In the genomic region with DNA sequence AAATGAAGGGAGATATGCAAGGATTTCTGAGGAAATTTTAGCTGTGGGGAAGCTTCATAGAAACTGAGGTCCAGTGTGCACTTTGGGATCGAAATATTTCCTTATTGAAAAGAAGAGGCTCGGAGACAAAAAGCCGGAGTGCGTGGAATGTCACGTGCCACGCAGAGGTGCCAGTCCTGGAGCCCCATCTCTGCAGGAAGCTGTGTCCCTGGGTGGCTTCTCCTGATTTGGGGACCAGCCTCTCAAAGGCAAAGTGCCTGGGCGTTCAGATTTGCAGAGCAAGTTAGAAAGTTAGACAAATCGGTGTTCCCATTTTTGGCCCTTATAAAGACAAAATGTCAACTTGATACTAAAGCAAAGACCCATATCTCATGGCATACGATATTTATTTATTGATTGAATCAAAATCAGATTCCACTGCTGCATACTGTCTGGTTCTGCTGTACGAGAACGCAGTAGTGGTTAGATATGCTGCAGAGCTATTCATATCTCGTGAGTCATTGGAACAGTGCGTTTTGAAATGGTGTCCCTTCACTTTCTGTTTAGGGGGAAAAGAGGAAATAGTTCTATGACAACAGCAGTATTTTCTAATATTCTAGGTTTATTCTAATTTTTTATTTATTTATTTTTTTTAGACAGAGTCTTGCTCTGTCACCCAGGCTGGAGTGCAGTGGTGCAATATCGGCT, we compare ENCODE assay signal across 13 cellular contexts. TPM values are rescaled to one million over a fixed set of nuclear protein-coding genes. Genes with fewer than 3 reads are reported as not detected.
DNase-seq lines count a peak whose midpoint lies in the region; ATAC-seq and TF ChIP-seq lines count a peak whose summit lies in the region.
"Had no signal": no experiment of that assay in that cellular context is flagged by ENCODE, and none has a peak within 500 bp of the region (broad histone marks: within the 10 kb centered on the region; RNA-seq: fewer than 3 reads in every experiment).

No MANE protein-coding gene starts in this region.

- H3F3A ChIP-seq in MM.1S (ENCODE audit: insufficient read depth, low read length) = 0 out of 2 replicates have a peak, but pooled peaks cover 4% of the 10 kb centered on the region

- no peak for TF ChIP-seq CTCF in CD8-positive, alpha-beta T cell (IDR thresholded peaks at IDR 0.05)
- no peak for TF ChIP-seq CTCF in GM13976 (IDR thresholded peaks at IDR 0.05; ENCODE audit: borderline replicate concordance, control extremely low read depth, extremely low read depth, insufficient read depth, missing control alignments)
- no peak for TF ChIP-seq CTCF in MM.1S (IDR thresholded peaks at IDR 0.05; ENCODE audit: low read length)
- no peak for TF ChIP-seq CTCF in HFFc6 (IDR thresholded peaks at IDR 0.05)

- in situ Hi-C loops in GM13976 (cut with MboI; ENCODE audit: low sequenced_read_pairs, unreplicated experiment) = loop anchor here (10.0 kb wide), 1 partner anchor 178 kb away; a partner anchor contains a TSS

- H3K9me3 Mint-ChIP-seq in CD8-positive, alpha-beta T cell = no peaks in the 10 kb centered on the region
- H3K9me3 Mint-ChIP-seq in activated naive CD8-positive, alpha-beta T cell treated with anti-CD3 and anti-CD28 coated beads, Interleukin-2, amount 50 U/mL, for 24 hours = no peaks in the 10 kb centered on the region
- H3K9me3 Mint-ChIP-seq in HFFc6 = no peaks in the 10 kb centered on the region

- ATAC-seq in CD8-positive, alpha-beta T cell = peak; percentile 39
- ATAC-seq in activated naive CD8-positive, alpha-beta T cell treated with anti-CD3 and anti-CD28 coated beads, Interleukin-2, amount 50 U/mL, for 24 hours = peak; percentile 75

- CTCF ChIA-PET in CD8-positive, alpha-beta T cell (lab: Charles Lee) = no interaction called here

- peak overlapping the region; percentile 55 for H3K27ac Mint-ChIP-seq in CD8-positive, alpha-beta T cell
- H3K27ac Mint-ChIP-seq in activated naive CD8-positive, alpha-beta T cell treated with anti-CD3 and anti-CD28 coated beads, Interleukin-2, amount 50 U/mL, for 24 hours = peak overlapping the region; percentile 53
- no peak overlapping the region for H3K27ac Mint-ChIP-seq in HFFc6

- no peaks in the 10 kb centered on the region for H3K27me3 ChIP-seq in CD8-positive, alpha-beta T cell (ENCODE audit: insufficient read depth, low read length)
- no peaks in the 10 kb centered on the region for H3K27me3 ChIP-seq in MM.1S (replicated peaks; ENCODE audit: insufficient read depth, low read length)

- H3K27ac ChIP-seq in CD8-positive, alpha-beta T cell (ENCODE audit: low read depth, low read length) = no peak overlapping the region
- H3K27ac ChIP-seq in MM.1S (ENCODE audit: low read length) = no peak overlapping the region
- H3K27ac ChIP-seq: parathyroid adenoma had no signal

- POLR2A ChIA-PET in CD8-positive, alpha-beta T cell (lab: Charles Lee) = interaction anchor here (0.6 to 2.3 kb wide), 4 partner anchors 9 to 708 kb away, joined by 3 to 9 read pairs (median 7); a partner anchor contains a TSS

- H3K4me1 ChIP-seq in CD8-positive, alpha-beta T cell (ENCODE audit: insufficient read depth, low read length) = peaks cover 50% of the 10 kb centered on the region
- H3K4me1 ChIP-seq in MM.1S (ENCODE audit: low read length) = peaks cover 4% of the 10 kb centered on the region

- peaks cover 64% of the 10 kb centered on the region for H3K4me1 Mint-ChIP-seq in CD8-positive, alpha-beta T cell (ENCODE audit: low read depth)
- H3K4me1 Mint-ChIP-seq in activated naive CD8-positive, alpha-beta T cell treated with anti-CD3 and anti-CD28 coated beads, Interleukin-2, amount 50 U/mL, for 24 hours = peaks cover 58% of the 10 kb centered on the region
- peaks cover 16% of the 10 kb centered on the region for H3K4me1 Mint-ChIP-seq in HFFc6 (ENCODE audit: low read depth)

- H3K36me3 ChIP-seq in CD8-positive, alpha-beta T cell (ENCODE audit: insufficient read depth, low read length) = no peaks in the 10 kb centered on the region
- H3K36me3 ChIP-seq in MM.1S (replicated peaks; ENCODE audit: insufficient read depth, low read length) = no peaks in the 10 kb centered on the region

- H3K79me2 ChIP-seq in MM.1S (ENCODE audit: low read length) = no peaks in the 10 kb centered on the region
- H3K79me2 ChIP-seq: parathyroid adenoma had no signal

- H3K27me3 Mint-ChIP-seq in CD8-positive, alpha-beta T cell (ENCODE audit: low read depth) = no peaks in the 10 kb centered on the region
- H3K27me3 Mint-ChIP-seq in activated naive CD8-positive, alpha-beta T cell treated with anti-CD3 and anti-CD28 coated beads, Interleukin-2, amount 50 U/mL, for 24 hours = no peaks in the 10 kb centered on the region
- peaks cover 10% of the 10 kb centered on the region for H3K27me3 Mint-ChIP-seq in HFFc6 (ENCODE audit: insufficient read depth)

- no peak for DNase-seq in CD8-positive, alpha-beta T cell
- DNase-seq in NOMO-1 (lab: John Stamatoyannopoulos, UW; ENCODE audit: unreplicated experiment in 2 of 2) (peak; percentile 36 to 95), myocyte (ENCODE audit: low read depth) (peak; percentile 46), GM13976 (ENCODE audit: low spot score) (no peak), KG1 (lab: John Stamatoyannopoulos, UW) (no peak), MM.1S (no peak), HFFc6 (no peak)
- no peak for DNase-seq in activated naive CD8-positive, alpha-beta T cell treated with anti-CD3 and anti-CD28 coated beads, Interleukin-2, amount 50 U/mL, for 24 hours
- DNase-seq: activated CD8-positive, alpha-beta memory T cell treated with anti-CD3 and anti-CD28 coated beads for 24 hours; DMS 273 treated with DMSO at 0.1 percent for 48 hours; hippocampal formation; NCI-H774 had no signal

- no peak overlapping the region for H3K9ac ChIP-seq in MM.1S (ENCODE audit: low read length)
- H3K9ac ChIP-seq: parathyroid adenoma had no signal

- no peak overlapping the region for H3K4me3 ChIP-seq in CD8-positive, alpha-beta T cell (ENCODE audit: low read depth, low read length)
- no peak overlapping the region for H3K4me3 ChIP-seq in MM.1S (ENCODE audit: low read length)

- no peak overlapping the region for H2AFZ ChIP-seq in MM.1S (ENCODE audit: low read length)
- H2AFZ ChIP-seq: parathyroid adenoma had no signal

- no peak overlapping the region for H3K4me2 ChIP-seq in MM.1S (ENCODE audit: low read depth, low read length)

- H3K9me2 ChIP-seq in MM.1S (replicated peaks; ENCODE audit: insufficient read depth, low read length) = no peaks in the 10 kb centered on the region

- no peaks in the 10 kb centered on the region for H4K20me1 ChIP-seq in MM.1S (ENCODE audit: insufficient read depth, low read length)

- no peaks in the 10 kb centered on the region for H3K9me3 ChIP-seq in CD8-positive, alpha-beta T cell (ENCODE audit: low read length)
- H3K9me3 ChIP-seq in MM.1S (replicated peaks; ENCODE audit: insufficient read depth, low read length) = no peaks in the 10 kb centered on the region

- intact Hi-C loops in CD8-positive, alpha-beta T cell (cut with DNase I, micrococcal nuclease) = no loop called here

- no peaks in the 10 kb centered on the region for H3K36me3 Mint-ChIP-seq in CD8-positive, alpha-beta T cell
- H3K36me3 Mint-ChIP-seq in activated naive CD8-positive, alpha-beta T cell treated with anti-CD3 and anti-CD28 coated beads, Interleukin-2, amount 50 U/mL, for 24 hours (ENCODE audit: low read depth) = no peaks in the 10 kb centered on the region
- no peaks in the 10 kb centered on the region for H3K36me3 Mint-ChIP-seq in HFFc6 (ENCODE audit: low read depth)

- no peak overlapping the region for H3K4me3 Mint-ChIP-seq in CD8-positive, alpha-beta T cell
- H3K4me3 Mint-ChIP-seq in activated naive CD8-positive, alpha-beta T cell treated with anti-CD3 and anti-CD28 coated beads, Interleukin-2, amount 50 U/mL, for 24 hours = peak overlapping the region; percentile 33
- no peak overlapping the region for H3K4me3 Mint-ChIP-seq in HFFc6

RNA-seq across cellular contexts. Expression of a gene that starts 9.1 kb away (rescaled TPM):
- 100 to 1,000 TPM; 156 to 164 TPM for total RNA-seq in CD8-positive, alpha-beta T cell
- 40.8 and 43.7 TPM in 2 replicates for total RNA-seq in myocyte
- 20.0 TPM for polyA plus RNA-seq in myocyte (2012)
- 10 to 100 TPM; 19.7 to 22.8 (median 21.6) TPM for total RNA-seq in HFFc6 (2021; fragmentation: NEBNext Ultra II Directional; extraction: Animal tissue kit (Norgen Biotek cat#: 25700))

Comparison
In these comparisons a context has a peak if more than half of its experiments do, and no peak if none do; other contexts are left out.
1. DNase-seq: peak in NOMO-1 (2 of 2) and myocyte (single experiment); none in CD8-positive, alpha-beta T cell (0 of 7), activated naive CD8-positive, alpha-beta T cell treated with anti-CD3 and anti-CD28 coated beads, Interleukin-2, amount 50 U/mL, for 24 hours (single experiment), GM13976 (single experiment), KG1 (single experiment), MM.1S (single experiment) and HFFc6 (single experiment).